In the genomic region with DNA sequence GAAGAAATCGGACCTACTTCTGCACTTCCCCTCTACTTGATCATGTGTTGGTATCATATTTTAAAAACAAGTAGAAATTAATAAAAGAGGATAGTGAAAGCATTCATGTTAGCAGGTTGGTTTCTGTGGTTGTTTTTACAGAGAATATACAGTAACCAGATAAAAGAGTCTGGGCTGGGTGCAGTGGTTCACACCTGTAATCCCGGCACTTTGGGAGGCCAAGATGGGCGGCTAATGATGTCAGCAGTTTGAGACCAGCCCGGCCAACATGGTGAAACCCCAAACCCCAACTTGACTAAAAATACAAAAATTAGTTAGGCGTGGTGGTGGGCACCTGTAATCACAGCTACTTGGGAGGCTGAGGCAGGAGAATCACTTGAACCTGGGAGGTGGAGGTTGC, we compare ENCODE assay signal across 22 cellular contexts. TPM values are rescaled to one million over a fixed set of nuclear protein-coding genes. Genes with fewer than 3 reads are reported as not detected.
DNase-seq lines count a peak whose midpoint lies in the region; ATAC-seq and TF ChIP-seq lines count a peak whose summit lies in the region.
"Had no signal": no experiment of that assay in that cellular context is flagged by ENCODE, and none has a peak within 500 bp of the region (broad histone marks: within the 10 kb centered on the region; RNA-seq: fewer than 3 reads in every experiment).

No MANE protein-coding gene starts in this region.

- H3K4me3 ChIP-seq in KMS-11 (IDR thresholded peaks at IDR 0.05; ENCODE audit: insufficient read depth, low read depth, low read length): no peak overlapping the region
- H3K4me3 ChIP-seq: adrenal gland, breast epithelium, SJCRH30, upper lobe of right lung had no signal

- peaks cover 35 to 50% of the 10 kb centered on the region in 2 donors for H3K27me3 Mint-ChIP-seq in natural killer cell (ENCODE audit: low read depth in 2 of 2)
- peaks cover 42 to 68% of the 10 kb centered on the region in 2 donors for H3K27me3 Mint-ChIP-seq in natural killer cell treated with Interleukin-12 subunit alpha and Interleukin-12 subunit beta and Interleukin-15 and Interleukin-18, amount 100 ng/mL, for 72 hours
- H3K27me3 Mint-ChIP-seq in activated naive CD4-positive, alpha-beta T cell treated with anti-CD3 and anti-CD28 coated beads, Interleukin-2, amount 10 ng/mL, durations not matched to agents 7 days and 5 days: peaks cover 29% of the 10 kb centered on the region

- H3K4me3 Mint-ChIP-seq in natural killer cell: no peak overlapping the region
- no peak overlapping the region for H3K4me3 Mint-ChIP-seq in natural killer cell treated with Interleukin-12 subunit alpha and Interleukin-12 subunit beta and Interleukin-15 and Interleukin-18, amount 100 ng/mL, for 72 hours
- no peak overlapping the region for H3K4me3 Mint-ChIP-seq in activated naive CD4-positive, alpha-beta T cell treated with anti-CD3 and anti-CD28 coated beads, Interleukin-2, amount 10 ng/mL, durations not matched to agents 7 days and 5 days

- H3K79me2 ChIP-seq in KMS-11 (ENCODE audit: insufficient read depth, low read depth): no peaks in the 10 kb centered on the region

- H3K4me1 Mint-ChIP-seq in natural killer cell: peaks cover 7 to 14% of the 10 kb centered on the region in 2 donors
- peaks cover 6 to 13% of the 10 kb centered on the region in 2 donors for H3K4me1 Mint-ChIP-seq in natural killer cell treated with Interleukin-12 subunit alpha and Interleukin-12 subunit beta and Interleukin-15 and Interleukin-18, amount 100 ng/mL, for 72 hours (ENCODE audit: low read depth in 2 of 2)
- H3K4me1 Mint-ChIP-seq in activated naive CD4-positive, alpha-beta T cell treated with anti-CD3 and anti-CD28 coated beads, Interleukin-2, amount 10 ng/mL, durations not matched to agents 7 days and 5 days: peaks cover 30% of the 10 kb centered on the region

- no peaks in the 10 kb centered on the region for H4K20me1 ChIP-seq in KMS-11 (ENCODE audit: insufficient read depth)

- CTCF ChIA-PET in activated naive CD4-positive, alpha-beta T cell treated with anti-CD3 and anti-CD28 coated beads, Interleukin-2, amount 10 ng/mL, durations not matched to agents 7 days and 5 days (lab: Charles Lee): no interaction called here

- no peak overlapping the region for H3K9ac ChIP-seq in KMS-11

- peak overlapping the region in 1 of 2 donors; percentile 47 for H3K27ac Mint-ChIP-seq in natural killer cell
- H3K27ac Mint-ChIP-seq in natural killer cell treated with Interleukin-12 subunit alpha and Interleukin-12 subunit beta and Interleukin-15 and Interleukin-18, amount 100 ng/mL, for 72 hours: no peak overlapping the region
- H3K27ac Mint-ChIP-seq in activated naive CD4-positive, alpha-beta T cell treated with anti-CD3 and anti-CD28 coated beads, Interleukin-2, amount 10 ng/mL, durations not matched to agents 7 days and 5 days: no peak overlapping the region

- no peak for DNase-seq in natural killer cell
- no peak for DNase-seq in natural killer cell treated with Interleukin-12 subunit alpha and Interleukin-12 subunit beta and Interleukin-15 and Interleukin-18, amount 100 ng/mL, for 72 hours (ENCODE audit: low spot score)
- DNase-seq in activated naive CD4-positive, alpha-beta T cell treated with anti-CD3 and anti-CD28 coated beads, Interleukin-2, amount 10 ng/mL, durations not matched to agents 7 days and 5 days: peak; percentile 62
- DNase-seq in stimulated activated CD8-positive, alpha-beta memory T cell treated with anti-CD3 and anti-CD28 coated beads, Interleukin-4, amount 100 ng/mL, for 24 hours (ENCODE audit: low read depth): peak; percentile 1
- DNase-seq: activated CD8-positive, alpha-beta memory T cell treated with anti-CD3 and anti-CD28 coated beads, Interleukin-2, amount 50 U/mL, for 4 hours; adrenal gland; AML-193; Calu3; head of caudate nucleus; NCI-H1105; NCI-H2081 treated with DMSO at 0.1 percent for 48 hours; NCI-H510A; NK-92 treated with Interleukin-12 subunit alpha and Interleukin-12 subunit beta, amount 100 ng/mL, for 24 hours; SJCRH30; upper lobe of right lung had no signal

- intact Hi-C loops in natural killer cell (cut with micrococcal nuclease): no loop called here

- H3K4me2 ChIP-seq in KMS-11: peak overlapping the region; percentile 41

- H3K36me3 Mint-ChIP-seq in natural killer cell: no peaks in the 10 kb centered on the region
- no peaks in the 10 kb centered on the region for H3K36me3 Mint-ChIP-seq in natural killer cell treated with Interleukin-12 subunit alpha and Interleukin-12 subunit beta and Interleukin-15 and Interleukin-18, amount 100 ng/mL, for 72 hours
- no peaks in the 10 kb centered on the region for H3K36me3 Mint-ChIP-seq in activated naive CD4-positive, alpha-beta T cell treated with anti-CD3 and anti-CD28 coated beads, Interleukin-2, amount 10 ng/mL, durations not matched to agents 7 days and 5 days

- no peak for TF ChIP-seq CTCF in natural killer cell (IDR thresholded peaks at IDR 0.05)
- TF ChIP-seq CTCF in KMS-11 (conservative IDR thresholded peaks at IDR 0.05; ENCODE audit: low read depth, low read length): no peak

- peaks cover 37% of the 10 kb centered on the region for H3K4me1 ChIP-seq in KMS-11 (ENCODE audit: low read depth, poor library complexity, severe bottlenecking)
- H3K4me1 ChIP-seq: breast epithelium, SJCRH30 had no signal

- no peak overlapping the region for H2AFZ ChIP-seq in KMS-11 (ENCODE audit: low read depth)

- H3K27me3 ChIP-seq in KMS-11 (ENCODE audit: insufficient read depth, low read depth): no peaks in the 10 kb centered on the region
- H3K27me3 ChIP-seq: adrenal gland, breast epithelium, SJCRH30, upper lobe of right lung had no signal

- ATAC-seq in natural killer cell (peak; percentile 57 to 91 (median 67)), HG02759 (IDR thresholded peaks at IDR 0.05; ENCODE audit: unreplicated experiment) (no peak), SK-N-SH treated with all-trans-retinoic acid at 6 μM for 48 hours (no peak)
- ATAC-seq in natural killer cell treated with Interleukin-12 subunit alpha and Interleukin-12 subunit beta and Interleukin-15 and Interleukin-18, amount 100 ng/mL, for 72 hours: no peak
- ATAC-seq: HCT116, Panc1, upper lobe of right lung had no signal

- no peaks in the 10 kb centered on the region for H3K9me3 Mint-ChIP-seq in natural killer cell
- H3K9me3 Mint-ChIP-seq in natural killer cell treated with Interleukin-12 subunit alpha and Interleukin-12 subunit beta and Interleukin-15 and Interleukin-18, amount 100 ng/mL, for 72 hours: no peaks in the 10 kb centered on the region
- H3K9me3 Mint-ChIP-seq in activated naive CD4-positive, alpha-beta T cell treated with anti-CD3 and anti-CD28 coated beads, Interleukin-2, amount 10 ng/mL, durations not matched to agents 7 days and 5 days: no peaks in the 10 kb centered on the region

- no peaks in the 10 kb centered on the region for H3K36me3 ChIP-seq in KMS-11 (ENCODE audit: insufficient read depth)
- H3K36me3 ChIP-seq: adrenal gland, breast epithelium, SJCRH30, upper lobe of right lung had no signal

- H3K27ac ChIP-seq in KMS-11: peak overlapping the region; percentile 15; the same call in 1 of the 2 replicates
- H3K27ac ChIP-seq: adrenal gland, breast epithelium, SJCRH30, upper lobe of right lung, VCaP had no signal

TF ChIP-seq in SK-N-SH treated with all-trans-retinoic acid at 6 μM for 48 hours, 23 proteins besides CTCF, POLR2A, EP300 and RAD21:
- TF ChIP-seq CREB5 (CRISPR knock-in tag; IDR thresholded peaks at IDR 0.05; ENCODE audit: low read depth): no peak
- no peak for TF ChIP-seq PPARA (CRISPR knock-in tag; IDR thresholded peaks at IDR 0.05; ENCODE audit: borderline replicate concordance)
- TF ChIP-seq ESRRG (CRISPR knock-in tag; IDR thresholded peaks at IDR 0.05): no peak
- no peak for TF ChIP-seq ZFP3 (CRISPR knock-in tag; IDR thresholded peaks at IDR 0.05)

RNA-seq across cellular contexts. Expression of gene LRP6, which starts 55.9 kb away (rescaled TPM):
- under 1 TPM in 2 of 3 donors, not detected in 1; 0.05 to 0.33 TPM for total RNA-seq in natural killer cell
- total RNA-seq in natural killer cell treated with Interleukin-12 subunit alpha and Interleukin-12 subunit beta and Interleukin-15 and Interleukin-18, amount 100 ng/mL, for 72 hours: under 1 TPM; 0.10 to 0.59 TPM

Comparison
In these comparisons a context has a peak if more than half of its experiments do, and no peak if none do; other contexts are left out.
1. ATAC-seq: peak in natural killer cell (3 of 3); none in natural killer cell treated with Interleukin-12 subunit alpha and Interleukin-12 subunit beta and Interleukin-15 and Interleukin-18, amount 100 ng/mL, for 72 hours (0 of 2), HG02759 (single experiment) and SK-N-SH treated with all-trans-retinoic acid at 6 μM for 48 hours (single experiment).
2. DNase-seq: peak in activated naive CD4-positive, alpha-beta T cell treated with anti-CD3 and anti-CD28 coated beads, Interleukin-2, amount 10 ng/mL, durations not matched to agents 7 days and 5 days (single experiment) and stimulated activated CD8-positive, alpha-beta memory T cell treated with anti-CD3 and anti-CD28 coated beads, Interleukin-4, amount 100 ng/mL, for 24 hours (single experiment); none in natural killer cell (single experiment) and natural killer cell treated with Interleukin-12 subunit alpha and Interleukin-12 subunit beta and Interleukin-15 and Interleukin-18, amount 100 ng/mL, for 72 hours (single experiment).